Comparison of ENCODE assay signal across 8 cellular contexts in the genomic region with DNA sequence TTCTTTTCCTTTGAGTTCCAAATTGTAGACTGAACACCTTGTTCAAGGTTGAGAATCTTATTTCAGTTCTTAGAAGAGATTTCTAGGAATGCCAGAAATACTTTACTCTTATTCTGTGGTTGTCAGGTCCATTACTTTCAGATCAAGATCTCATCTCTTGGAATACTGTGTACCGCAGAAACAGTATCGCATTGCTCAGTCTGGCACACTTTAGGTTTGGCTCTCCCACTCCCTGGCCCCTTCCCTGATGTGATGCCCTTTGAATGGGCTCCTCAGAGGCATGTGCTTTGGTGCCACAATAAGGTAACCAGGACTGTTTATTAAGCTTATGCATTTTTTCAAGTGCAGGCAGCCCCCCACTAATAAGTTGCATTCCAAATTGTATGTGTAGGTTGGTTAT.
"Had no signal": no experiment of that assay in that cellular context is flagged by ENCODE, and none has a peak within 500 bp of the region (broad histone marks: within the 10 kb centered on the region; RNA-seq: fewer than 3 reads in every experiment).

No MANE protein-coding gene starts in this region.

- ATAC-seq: GM12878 had no signal

- DNase-seq: GDM1, GF-D8 had no signal

- H3K4me3 ChIP-seq: GM12878 had no signal

- FAIRE-seq: G401.6, GM12878, GM12891, GM12892, GM18507, GM19239 had no signal
